11 cellular contexts compared by ENCODE assay signal in genomic region chr10:69057951-69058297, GRCh38. TPM values are rescaled to one million over a fixed set of nuclear protein-coding genes. Genes with fewer than 3 reads are reported as not detected.
A peak's percentile ranks its signal among the peaks of the same experiment; 100 is the strongest.
DNase-seq lines count a peak whose midpoint lies in the region; ATAC-seq and TF ChIP-seq lines count a peak whose summit lies in the region.
"Had no signal": no experiment of that assay in that cellular context is flagged by ENCODE, and none has a peak within 500 bp of the region (broad histone marks: within the 10 kb centered on the region; RNA-seq: fewer than 3 reads in every experiment).

No MANE protein-coding gene starts in this region.

- no peaks in the 10 kb centered on the region for H3K36me3 ChIP-seq in left ventricle myocardium inferior
- no peaks in the 10 kb centered on the region for H3K36me3 ChIP-seq in thyroid gland

- H3K27me3 ChIP-seq in left ventricle myocardium inferior (ENCODE audit: low read depth) (no peaks in the 10 kb centered on the region), layer of hippocampus (ENCODE audit: control insufficient read depth, insufficient read depth, low read length) (no peaks in the 10 kb centered on the region), thyroid gland (no peaks in the 10 kb centered on the region)

- 0 to 13% methylated on average over 1 of the region's 1 CpG for WGBS in thyroid gland, 2 donors

- intact Hi-C loops in left ventricle myocardium inferior (cut with micrococcal nuclease) = no loop called here
- intact Hi-C loops in left cardiac atrium (cut with DNase I) = no loop called here
- intact Hi-C loops in thyroid gland (cut with DNase I) = no loop called here

- TF ChIP-seq POLR2A in thyroid gland (IDR thresholded peaks at IDR 0.05) = no peak

- H3K4me1 ChIP-seq in left ventricle myocardium inferior (peaks cover 52% of the 10 kb centered on the region), thyroid gland (peaks cover 5 to 10% of the 10 kb centered on the region in 2 donors)

- H3K27ac ChIP-seq in left ventricle myocardium inferior (replicated peaks) (peak overlapping the region; percentile 80), angular gyrus (ENCODE audit: low read depth, low read length) (peak overlapping the region; percentile 81), layer of hippocampus (ENCODE audit: low read depth, low read length) (peak overlapping the region; percentile 70), thyroid gland (peak overlapping the region in 2 of 3 donors; percentile 29 to 63)

- H3K9me3 ChIP-seq in left ventricle myocardium inferior (replicated peaks) (no peaks in the 10 kb centered on the region), thyroid gland (no peaks in the 10 kb centered on the region)

- TF ChIP-seq CTCF in left ventricle myocardium inferior (IDR thresholded peaks at IDR 0.05; ENCODE audit: borderline replicate concordance) (no peak), thyroid gland (IDR thresholded peaks at IDR 0.05) (no peak)

- H3K4me3 ChIP-seq in left ventricle myocardium inferior (no peak overlapping the region), thyroid gland (replicated peaks in 1 of 3) (no peak overlapping the region)

- ATAC-seq in left cardiac atrium (no peak), GM21723 (IDR thresholded peaks at IDR 0.05; ENCODE audit: unreplicated experiment) (no peak)

- no peak for DNase-seq in left ventricle myocardium inferior
- no peak for DNase-seq in left cardiac atrium
- DNase-seq in thyroid gland = no peak
- DNase-seq in NCI-H2107 (lab: John Stamatoyannopoulos, UW) = no peak
- DNase-seq in NCI-H187 (lab: John Stamatoyannopoulos, UW) = no peak
- DNase-seq: CD4-positive, alpha-beta memory T cell; NCI-H1694 treated with DMSO at 0.1 percent for 48 hours; T-helper 9 cell had no signal

RNA-seq across cellular contexts. Expression of gene SRGN, which starts 30.0 kb away (rescaled TPM):
- total RNA-seq in left ventricle myocardium inferior (37.2 TPM), left cardiac atrium (100 to 1,000 TPM in 1 of 2 donors, 10 to 100 TPM in 1; 89.7 to 121 TPM), thyroid gland (100 to 1,000 TPM in 1 of 4 donors, 10 to 100 TPM in 3; 30.7 to 140 (median 40.3) TPM)
